In genomic region chr9:127093319-127094020, GRCh38 we compare ENCODE assay signal across 22 cellular contexts. TPM values are rescaled to one million over a fixed set of nuclear protein-coding genes. Genes with fewer than 3 reads are reported as not detected.
DNase-seq lines count a peak whose midpoint lies in the region; TF ChIP-seq lines count a peak whose summit lies in the region.
"Had no signal": no experiment of that assay in that cellular context is flagged by ENCODE, and none has a peak within 500 bp of the region (broad histone marks: within the 10 kb centered on the region; RNA-seq: fewer than 3 reads in every experiment).

No MANE protein-coding gene starts in this region.

- H2BK12ac ChIP-seq in neuronal stem cell (ENCODE audit: low read length): no peak overlapping the region

- no peak overlapping the region for H3K14ac ChIP-seq in neuronal stem cell (ENCODE audit: low read length)

- no peak overlapping the region for H2BK5ac ChIP-seq in neuronal stem cell (ENCODE audit: low read length)

- H2BK15ac ChIP-seq in neuronal stem cell (ENCODE audit: low read length): no peak overlapping the region

- H4K8ac ChIP-seq in neuronal stem cell (ENCODE audit: low read depth, low read length): no peak overlapping the region

- peak; percentile 58 for DNase-seq in cardiac septum (ENCODE audit: low spot score)
- DNase-seq in right atrium auricular region (ENCODE audit: low spot score): no peak
- no peak for DNase-seq in brain microvascular endothelial cell
- DNase-seq in neuronal stem cell (ENCODE audit: low spot score): no peak
- DNase-seq in GM03348 (ENCODE audit: low spot score): no peak
- no peak for DNase-seq in C1 segment of cervical spinal cord (lab: John Stamatoyannopoulos, UW)
- DNase-seq in activated T-cell treated with anti-CD3 and anti-CD28 coated beads, Interleukin-2, amount 50 U/mL, for 48 hours: no peak
- DNase-seq in HuH-7.5 (ENCODE audit: low spot score): no peak
- DNase-seq: 8988T; CD8-positive, alpha-beta T cell; GM23248; Karpas-422; NCI-H1417; NCI-H1694 treated with DMSO at 0.1 percent for 48 hours; NCI-H2081 treated with DMSO at 0.1 percent for 48 hours; NCI-H446; NCI-H526 treated with DMSO at 0.1 percent for 48 hours; OCI-M1; SJCRH30 had no signal

- in situ Hi-C loops in brain microvascular endothelial cell (cut with HindIII; ENCODE audit: low pct_ligation_motif_present, low sequenced_read_pairs): no loop called here

- no peak overlapping the region for H3K18ac ChIP-seq in neuronal stem cell (ENCODE audit: low read length)

- TF ChIP-seq CTCF in right atrium auricular region (IDR thresholded peaks at IDR 0.05): no peak
- peak; percentile 24 for TF ChIP-seq CTCF in brain microvascular endothelial cell (IDR thresholded peaks at IDR 0.05; ENCODE audit: low read depth, low read length, missing control alignments)

- H3K9ac ChIP-seq in neuronal stem cell (ENCODE audit: low read depth, low read length, poor library complexity): peak overlapping the region; percentile 9
- H3K9ac ChIP-seq: BLaER1 treated with 17β-estradiol and CSF1 and Interleukin-3, amounts not matched to agents 10 nM and 100 nM; GM23248 had no signal

- H3K4me2 ChIP-seq in neuronal stem cell (ENCODE audit: insufficient read depth, low read length, poor library complexity, severe bottlenecking): no peak overlapping the region

- no peak overlapping the region for H2AK5ac ChIP-seq in neuronal stem cell (ENCODE audit: low read depth, low read length)

- no peak overlapping the region for H2AFZ ChIP-seq in neuronal stem cell (ENCODE audit: low read length)
- H2AFZ ChIP-seq: GM23248 had no signal

- intact Hi-C loops in cardiac septum (cut with DNase I): no loop called here

- WGBS in neuronal stem cell (ENCODE audit: extremely low coverage in 2 of 2, insufficient read length in 2 of 2, insufficient replicate concordance in 1 of 2), 2 donors: no CpG with 5 or more reads among the region's 17 CpGs

- no peak overlapping the region for H3K27ac ChIP-seq in right atrium auricular region
- H3K27ac ChIP-seq in brain microvascular endothelial cell: no peak overlapping the region
- H3K27ac ChIP-seq in neuronal stem cell (replicated peaks; ENCODE audit: low read length): no peak overlapping the region
- H3K27ac ChIP-seq: BLaER1 treated with 17β-estradiol and CSF1 and Interleukin-3, amounts not matched to agents 10 nM and 100 nM; GM23248; SJCRH30 had no signal

- H3K4me3 ChIP-seq in right atrium auricular region (no peak overlapping the region), brain microvascular endothelial cell (ENCODE audit: low read depth, low read length) (no peak overlapping the region), neuronal stem cell (ENCODE audit: low read length in 2 of 2) (no peak overlapping the region)
- H3K4me3 ChIP-seq: BLaER1 treated with 17β-estradiol and CSF1 and Interleukin-3, amounts not matched to agents 10 nM and 100 nM; GM12878; GM23248; SJCRH30 had no signal

- H3K27me3 ChIP-seq in right atrium auricular region (no peaks in the 10 kb centered on the region), brain microvascular endothelial cell (replicated peaks) (peaks cover 3% of the 10 kb centered on the region), neuronal stem cell (ENCODE audit: control insufficient read depth in 3 of 3, insufficient read depth in 3 of 3, low read depth in 1 of 3, low read length in 3 of 3) (no peaks in the 10 kb centered on the region)
- H3K27me3 ChIP-seq: SJCRH30 had no signal

- no peak overlapping the region for H4K91ac ChIP-seq in neuronal stem cell (ENCODE audit: low read depth, low read length, poor library complexity)

- no peak overlapping the region for H2BK120ac ChIP-seq in neuronal stem cell (ENCODE audit: low read depth, low read length)

- H3K9me3 ChIP-seq in right atrium auricular region (no peaks in the 10 kb centered on the region), neuronal stem cell (replicated peaks in 1 of 2; ENCODE audit: control insufficient read depth in 2 of 2, insufficient read depth in 1 of 2, low read depth in 1 of 2, low read length in 2 of 2) (no peaks in the 10 kb centered on the region)
- H3K9me3 ChIP-seq: BLaER1 treated with 17β-estradiol and CSF1 and Interleukin-3, amounts not matched to agents 10 nM and 100 nM; SJCRH30 had no signal

- no peak overlapping the region for H3K23ac ChIP-seq in neuronal stem cell (ENCODE audit: low read depth, low read length, poor library complexity)

- H3K4me1 ChIP-seq in right atrium auricular region: peaks cover 0 to 29% of the 10 kb centered on the region in 2 donors
- H3K4me1 ChIP-seq in neuronal stem cell (ENCODE audit: control insufficient read depth in 2 of 2, insufficient read depth in 1 of 2, low read depth in 1 of 2, low read length in 2 of 2): no peaks in the 10 kb centered on the region
- H3K4me1 ChIP-seq: SJCRH30 had no signal

- H3K79me1 ChIP-seq in neuronal stem cell (ENCODE audit: low read depth, low read length): no peaks in the 10 kb centered on the region

- H3K36me3 ChIP-seq in right atrium auricular region (peaks cover 33% of the 10 kb centered on the region), brain microvascular endothelial cell (replicated peaks) (no peaks in the 10 kb centered on the region), neuronal stem cell (replicated peaks in 1 of 2; ENCODE audit: control insufficient read depth in 2 of 2, insufficient read depth in 2 of 2, low read length in 2 of 2) (peaks cover 9 to 20% of the 10 kb centered on the region in 2 donors)
- H3K36me3 ChIP-seq: SJCRH30 had no signal

- H3K4ac ChIP-seq in neuronal stem cell (ENCODE audit: low read length): no peak overlapping the region

RNA-seq across cellular contexts. Expression of gene ANGPTL2, which starts 29.0 kb away (rescaled TPM):
- total RNA-seq in cardiac septum (41.4 TPM), right atrium auricular region (10 to 100 TPM; 42.8 to 55.8 TPM)
- polyA plus RNA-seq in neuronal stem cell (2013, experiment 1 of 2): 13.6 TPM
- polyA plus RNA-seq in neuronal stem cell (2013, experiment 2 of 2): 14.2 TPM
- total RNA-seq: CD8-positive, alpha-beta T cell; MCF 10A had no signal
